ENCODE assay signal across 1 cellular context in genomic region chr7:111409714-111410422, GRCh38.
TF ChIP-seq lines count a peak whose summit lies in the region.

No MANE protein-coding gene starts in this region.

TF ChIP-seq in HepG2, 621 proteins besides CTCF, POLR2A, EP300 and RAD21 (continued from another document):
- TF ChIP-seq ZNF142 (CRISPR knock-in tag; IDR thresholded peaks at IDR 0.05) (no peak), ZNF430 (CRISPR knock-in tag; IDR thresholded peaks at IDR 0.05) (no peak), ZFAT (CRISPR knock-in tag; conservative IDR thresholded peaks at IDR 0.05) (no peak), ZFX (CRISPR knock-in tag; IDR thresholded peaks at IDR 0.05; ENCODE audit: low read depth) (no peak), ATF7 (IDR thresholded peaks at IDR 0.05) (no peak), ATF7 (CRISPR knock-in tag; IDR thresholded peaks at IDR 0.05) (no peak), ZNF557 (CRISPR knock-in tag; IDR thresholded peaks at IDR 0.05) (no peak), ERF (CRISPR knock-in tag; IDR thresholded peaks at IDR 0.05) (no peak)
